Comparison of ENCODE assay signal across 11 cellular contexts in the genomic region with DNA sequence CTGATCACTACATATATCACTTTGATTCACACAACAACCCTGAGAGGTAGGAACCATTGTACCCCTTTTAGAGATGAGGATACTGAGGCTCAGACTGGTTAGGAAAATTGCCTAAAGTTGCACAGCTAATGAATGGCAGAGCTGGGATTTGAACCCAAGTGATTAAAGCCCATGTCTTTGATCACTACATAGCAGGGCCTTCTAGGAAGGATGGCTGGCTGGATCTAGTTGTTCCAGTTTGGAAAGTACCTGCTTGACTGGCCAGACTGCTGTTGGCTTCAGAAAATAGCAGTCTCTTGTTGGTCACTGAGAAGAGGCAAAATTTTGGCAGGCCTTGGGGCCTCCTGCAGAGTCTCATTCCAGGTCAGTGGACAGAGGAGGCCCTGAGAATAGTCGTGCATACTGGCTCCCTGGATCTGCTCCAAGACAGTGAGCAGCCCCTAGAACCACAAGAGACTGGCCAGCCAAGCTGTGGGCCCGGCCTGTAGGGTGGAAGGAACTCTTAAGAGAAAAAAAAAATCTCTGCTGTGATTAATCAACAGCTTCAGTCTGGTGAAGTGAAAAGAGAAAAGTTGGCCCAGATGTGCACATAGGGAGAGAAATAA. TPM values are rescaled to one million over a fixed set of nuclear protein-coding genes. Genes with fewer than 3 reads are reported as not detected.
DNase-seq lines count a peak whose midpoint lies in the region; ATAC-seq and TF ChIP-seq lines count a peak whose summit lies in the region.
"Had no signal": no experiment of that assay in that cellular context is flagged by ENCODE, and none has a peak within 500 bp of the region (broad histone marks: within the 10 kb centered on the region; RNA-seq: fewer than 3 reads in every experiment).

No MANE protein-coding gene starts in this region.

- 31 to 46% methylated on average over 2 of the region's 2 CpGs for WGBS in testis, 2 donors

- no peaks in the 10 kb centered on the region for H3K9me3 Mint-ChIP-seq in stimulated activated naive B cell treated with anti-CD40 and anti-IgM and Interleukin-4, amounts not matched to agents 10 μg/mL and 1 μg/mL and 100 μg/mL, for 72 hours

- no peaks in the 10 kb centered on the region for H3K27me3 Mint-ChIP-seq in stimulated activated naive B cell treated with anti-CD40 and anti-IgM and Interleukin-4, amounts not matched to agents 10 μg/mL and 1 μg/mL and 100 μg/mL, for 72 hours

- H3K4me3 Mint-ChIP-seq in stimulated activated naive B cell treated with anti-CD40 and anti-IgM and Interleukin-4, amounts not matched to agents 10 μg/mL and 1 μg/mL and 100 μg/mL, for 72 hours: no peak overlapping the region

- ATAC-seq in HG03378 (IDR thresholded peaks at IDR 0.05; ENCODE audit: unreplicated experiment): no peak
- ATAC-seq in stimulated activated naive B cell treated with anti-CD40 and anti-IgM and Interleukin-4, amounts not matched to agents 10 μg/mL and 1 μg/mL and 100 μg/mL, for 72 hours (replicated peaks): no peak

- H3K4me1 Mint-ChIP-seq in stimulated activated naive B cell treated with anti-CD40 and anti-IgM and Interleukin-4, amounts not matched to agents 10 μg/mL and 1 μg/mL and 100 μg/mL, for 72 hours: peaks cover 43 to 67% of the 10 kb centered on the region in 2 donors

- peaks cover 25 to 54% of the 10 kb centered on the region in 2 donors for H3K36me3 Mint-ChIP-seq in stimulated activated naive B cell treated with anti-CD40 and anti-IgM and Interleukin-4, amounts not matched to agents 10 μg/mL and 1 μg/mL and 100 μg/mL, for 72 hours

- H3K4me1 ChIP-seq in testis: peaks cover 34% of the 10 kb centered on the region

- TF ChIP-seq CTCF in testis (IDR thresholded peaks at IDR 0.05) (no peak), GM20000 (IDR thresholded peaks at IDR 0.05; ENCODE audit: extremely low read depth, missing control alignments) (no peak)

- peak overlapping the region; percentile 49 for H3K27ac ChIP-seq in layer of hippocampus (ENCODE audit: low read depth, low read length)
- no peak overlapping the region for H3K27ac ChIP-seq in testis

- H3K27ac Mint-ChIP-seq in stimulated activated naive B cell treated with anti-CD40 and anti-IgM and Interleukin-4, amounts not matched to agents 10 μg/mL and 1 μg/mL and 100 μg/mL, for 72 hours: no peak overlapping the region

- no peaks in the 10 kb centered on the region for H3K36me3 ChIP-seq in testis (ENCODE audit: low read depth, missing control alignments)

- no peak for TF ChIP-seq POLR2A in testis (IDR thresholded peaks at IDR 0.05)

- intact Hi-C loops in testis (cut with DNase I; ENCODE audit: low total_unique reads): loop anchor here (5.0 kb wide), 1 partner anchor 92 kb away; the partner anchor contains the start of gene FANCE

- DNase-seq in DMS79 (lab: John Stamatoyannopoulos, UW) (peak; percentile 18), DMS79 treated with DMSO at 0.1 percent for 48 hours (lab: John Stamatoyannopoulos, UW) (no peak), cerebellar cortex (ENCODE audit: low spot score) (peak; percentile 89), testis (peak; percentile 37), GM20000 (ENCODE audit: low spot score) (no peak)
- DNase-seq in stimulated activated naive B cell treated with anti-CD40 and anti-IgM and Interleukin-4, amounts not matched to agents 10 μg/mL and 1 μg/mL and 100 μg/mL, for 72 hours: no peak
- DNase-seq: 8988T, NCI-H1930 had no signal

- no peak overlapping the region for H3K4me3 ChIP-seq in testis
- H3K4me3 ChIP-seq: tibial nerve had no signal

- H3K27me3 ChIP-seq in layer of hippocampus (ENCODE audit: control insufficient read depth, insufficient read depth, low read length) (no peaks in the 10 kb centered on the region), testis (no peaks in the 10 kb centered on the region)
- H3K27me3 ChIP-seq: tibial nerve had no signal

- no peaks in the 10 kb centered on the region for H3K9me3 ChIP-seq in testis
- H3K9me3 ChIP-seq: tibial nerve had no signal

RNA-seq across cellular contexts. Expression of gene PPARD, which starts 17.5 kb away (rescaled TPM):
- 10 to 100 TPM; 21.0 to 23.0 TPM for total RNA-seq in testis
- 21.5 TPM for polyA plus RNA-seq in testis (ENCODE audit: insufficient read depth, low read depth, low replicate concordance)

Comparison
In these comparisons a context has a peak if more than half of its experiments do, and no peak if none do; other contexts are left out.
1. DNase-seq: peak in DMS79 (single experiment), cerebellar cortex (single experiment) and testis (single experiment); none in DMS79 treated with DMSO at 0.1 percent for 48 hours (single experiment), GM20000 (single experiment) and stimulated activated naive B cell treated with anti-CD40 and anti-IgM and Interleukin-4, amounts not matched to agents 10 μg/mL and 1 μg/mL and 100 μg/mL, for 72 hours (single experiment).